In genomic region chr2:199414465-199414864, GRCh38 we compare ENCODE assay signal across 23 cellular contexts.
"Had no signal": no experiment of that assay in that cellular context is flagged by ENCODE, and none has a peak within 500 bp of the region (broad histone marks: within the 10 kb centered on the region; RNA-seq: fewer than 3 reads in every experiment).

No MANE protein-coding gene starts in this region.

- H3K36me3 Mint-ChIP-seq: memory B cell had no signal

- H3K36me3 ChIP-seq: esophagus squamous epithelium, gastrocnemius medialis, heart right ventricle, left lung, lower lobe of right lung had no signal

- H3K4me3 Mint-ChIP-seq: memory B cell had no signal

- H3K9me3 ChIP-seq: esophagus squamous epithelium, gastrocnemius medialis, heart right ventricle, left lung, lower lobe of right lung had no signal

- DNase-seq: dermis blood vessel endothelial cell; dorsolateral prefrontal cortex; effector CD4-positive, alpha-beta T cell; effector memory CD4-positive, alpha-beta T cell; erythroblast; esophagus squamous epithelium; foreskin fibroblast; foreskin melanocyte; gastrocnemius medialis; glutamatergic neuron; head of caudate nucleus; heart right ventricle; hippocampal formation; left cardiac atrium; left lung; left ventricle myocardium superior; lower lobe of right lung; mesendoderm; midbrain had no signal

- H3K4me1 Mint-ChIP-seq: memory B cell had no signal

- H3K27ac ChIP-seq: coronary artery, epithelial cell of prostate, esophagus squamous epithelium, gastrocnemius medialis, heart right ventricle, left lung, lower lobe of right lung had no signal

- H3K27me3 ChIP-seq: dorsolateral prefrontal cortex, esophagus squamous epithelium, gastrocnemius medialis, heart right ventricle, left lung had no signal

- ATAC-seq: esophagus mucosa, gastrocnemius medialis, heart right ventricle, left cardiac atrium, left lung, left ventricle myocardium superior, lower lobe of right lung had no signal

- H3K9me3 Mint-ChIP-seq: memory B cell had no signal

- H3K27ac Mint-ChIP-seq: memory B cell had no signal

- H3K4me3 ChIP-seq: coronary artery, dorsolateral prefrontal cortex, esophagus squamous epithelium, gastrocnemius medialis, heart right ventricle, left lung, lower lobe of right lung had no signal

- H3K4me1 ChIP-seq: esophagus squamous epithelium, gastrocnemius medialis, heart right ventricle, left lung, lower lobe of right lung had no signal
